ENCODE assay signal across 14 cellular contexts in the genomic region with DNA sequence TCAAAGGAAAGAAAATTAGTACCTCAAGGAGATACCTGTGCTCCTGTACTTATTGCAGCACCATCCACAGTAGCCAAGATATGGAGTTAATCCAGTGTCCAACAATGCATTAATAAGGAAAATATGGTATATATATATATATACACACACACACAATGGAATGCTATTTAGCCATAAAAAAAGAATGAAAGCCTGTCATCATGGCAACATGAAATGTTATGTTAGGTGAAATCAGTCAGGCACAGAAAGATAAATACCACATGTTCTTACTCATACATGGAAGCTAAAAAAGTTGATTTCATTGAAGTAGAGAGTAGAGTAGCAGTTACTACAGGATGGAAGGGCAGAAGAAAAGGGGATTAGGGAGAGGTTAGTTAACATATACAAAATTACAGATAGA.
"Had no signal": no experiment of that assay in that cellular context is flagged by ENCODE, and none has a peak within 500 bp of the region (broad histone marks: within the 10 kb centered on the region; RNA-seq: fewer than 3 reads in every experiment).

No MANE protein-coding gene starts in this region.

- H3K27ac ChIP-seq: heart right ventricle, upper lobe of right lung had no signal

- ATAC-seq: heart right ventricle, upper lobe of right lung had no signal

- H3K4me3 ChIP-seq: heart right ventricle, upper lobe of right lung had no signal

- H3K27me3 ChIP-seq: heart right ventricle, upper lobe of right lung had no signal

- H3K36me3 ChIP-seq: heart right ventricle, upper lobe of right lung had no signal

- H3K4me1 ChIP-seq: heart right ventricle, upper lobe of right lung had no signal

- H3K9me3 ChIP-seq: heart right ventricle, upper lobe of right lung had no signal

- DNase-seq: activated CD4-positive, alpha-beta memory T cell treated with anti-CD3 and anti-CD28 coated beads for 36 hours; activated gamma-delta T cell; activated T-cell treated with anti-CD3 and anti-CD28 coated beads, Interleukin-2, amount 50 U/mL, for 48 hours; anterior cingulate cortex; central memory CD4-positive, alpha-beta T cell; cortex of kidney; effector memory CD4-positive, alpha-beta T cell; erythroblast; heart right ventricle; nephron progenitor cell; stimulated activated CD4-positive, alpha-beta T cell treated with anti-CD3 and anti-CD28 coated beads, Interleukin-2, amount 100 ng/mL, for 48 hours; stimulated activated naive CD4-positive, alpha-beta T cell treated with Interleukin-2 at 50 U/mL for 16 hours; T-helper 9 cell; upper lobe of right lung had no signal
